12 cellular contexts compared by ENCODE assay signal in the genomic region with DNA sequence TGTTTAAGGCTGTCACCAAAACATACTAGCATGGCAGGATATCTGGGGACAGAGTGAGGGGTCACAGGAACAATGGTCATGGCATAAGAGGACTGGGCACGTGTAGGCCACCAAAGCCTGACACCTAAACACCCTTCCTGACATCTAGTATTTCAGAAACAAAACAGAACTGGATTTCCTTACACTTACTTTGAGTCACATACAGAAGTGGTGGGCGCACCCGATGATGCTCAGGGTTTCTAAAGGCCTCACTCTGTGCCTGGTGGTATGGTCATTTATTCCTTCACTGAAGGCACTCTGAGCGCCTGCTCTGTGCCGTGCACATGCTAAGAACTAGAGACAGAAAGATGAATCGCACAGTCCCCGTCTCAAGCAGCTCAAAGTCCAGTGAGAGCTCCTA. TPM values are rescaled to one million over a fixed set of nuclear protein-coding genes. Genes with fewer than 3 reads are reported as not detected.
DNase-seq lines count a peak whose midpoint lies in the region; ATAC-seq and TF ChIP-seq lines count a peak whose summit lies in the region.
"Had no signal": no experiment of that assay in that cellular context is flagged by ENCODE, and none has a peak within 500 bp of the region (broad histone marks: within the 10 kb centered on the region; RNA-seq: fewer than 3 reads in every experiment).

No MANE protein-coding gene starts in this region.

- H3K4me1 ChIP-seq in SK-N-SH (ENCODE audit: control insufficient read depth in 1 of 2, insufficient read depth in 2 of 2, low read depth in 1 of 2, low read length in 1 of 2), result peaks cover 0 to 14% of the 10 kb centered on the region in 2 experiments; a peak in 2 of 4 replicates
- H3K4me1 ChIP-seq in OCI-LY3 (ENCODE audit: low read length), result peaks cover 35% of the 10 kb centered on the region
- H3K4me1 ChIP-seq in skeletal muscle satellite cell (ENCODE audit: control insufficient read depth, insufficient read depth, low read length), result peaks cover 17% of the 10 kb centered on the region

- TF ChIP-seq EP300 in SK-N-SH (IDR thresholded peaks at IDR 0.05; ENCODE audit: borderline replicate concordance in 1 of 2, low read depth in 1 of 2, low read length in 1 of 2), result no peak

- H3K9me3 ChIP-seq in SK-N-SH (no peaks in the 10 kb centered on the region), OCI-LY3 (ENCODE audit: insufficient read depth, low read length) (no peaks in the 10 kb centered on the region), skeletal muscle satellite cell (replicated peaks; ENCODE audit: low read length) (no peaks in the 10 kb centered on the region)

- H3K9ac ChIP-seq in SK-N-SH (no peak overlapping the region), OCI-LY3 (ENCODE audit: low read length) (no peak overlapping the region), skeletal muscle satellite cell (ENCODE audit: low read depth, low read length) (no peak overlapping the region)

- ATAC-seq in SK-N-SH treated with all-trans-retinoic acid at 6 μM for 48 hours, result no peak

- POLR2A ChIA-PET in SK-N-SH (lab: Yijun Ruan, JAX), result no interaction called here

- TF ChIP-seq CTCF in SK-N-SH (IDR thresholded peaks at IDR 0.05) (no peak), OCI-LY3 (IDR thresholded peaks at IDR 0.05; ENCODE audit: low read depth, low read length) (no peak), coronary artery (IDR thresholded peaks at IDR 0.05) (no peak)

- TF ChIP-seq RAD21 in SK-N-SH (IDR thresholded peaks at IDR 0.05; ENCODE audit: low read length), result no peak

- H2AFZ ChIP-seq in SK-N-SH (ENCODE audit: low read depth), result no peak overlapping the region
- no peak overlapping the region for H2AFZ ChIP-seq in OCI-LY3 (ENCODE audit: low read depth, low read length)

- H3F3A ChIP-seq in SK-N-SH (replicated peaks; ENCODE audit: insufficient read depth), result no peaks in the 10 kb centered on the region

- WGBS in SK-N-SH (ENCODE audit: low lambda C conversion rate), result 94% methylated on average over 7 of the region's 7 CpGs

- H4K20me1 ChIP-seq in SK-N-SH (ENCODE audit: insufficient read depth) (peaks cover 3% of the 10 kb centered on the region), OCI-LY3 (ENCODE audit: insufficient read depth, low read length) (peaks cover 40% of the 10 kb centered on the region)

- CTCF ChIA-PET in SK-N-SH (lab: Yijun Ruan, JAX), result interaction anchor here (0.8 to 3.7 kb wide), 6 partner anchors 9 to 892 kb away, joined by 3 to 42 read pairs (median 3); a partner anchor contains a TSS

- no peaks in the 10 kb centered on the region for H3K9me2 ChIP-seq in SK-N-SH

- H3K4me3 ChIP-seq in SK-N-SH (ENCODE audit: low read depth in 2 of 2, low read length in 1 of 2) (no peak overlapping the region), OCI-LY3 (ENCODE audit: low read length) (no peak overlapping the region), coronary artery (peak overlapping the region; percentile 97), skeletal muscle satellite cell (ENCODE audit: low read length) (peak overlapping the region; percentile 94)

- no peaks in the 10 kb centered on the region for H3K36me3 ChIP-seq in SK-N-SH (replicated peaks in 1 of 2; ENCODE audit: control insufficient read depth in 1 of 2, insufficient read depth in 2 of 2, low read length in 1 of 2)
- H3K36me3 ChIP-seq in OCI-LY3 (replicated peaks; ENCODE audit: low read depth, low read length), result no peaks in the 10 kb centered on the region
- no peaks in the 10 kb centered on the region for H3K36me3 ChIP-seq in skeletal muscle satellite cell (ENCODE audit: insufficient read depth, low read length)

- H3K4me2 ChIP-seq in SK-N-SH (peak overlapping the region; percentile 93), OCI-LY3 (ENCODE audit: low read length) (peak overlapping the region; percentile 85; the same call in 1 of the 2 replicates), skeletal muscle satellite cell (ENCODE audit: low read length) (peak overlapping the region; percentile 93)

- no peaks in the 10 kb centered on the region for H3K27me3 ChIP-seq in SK-N-SH (ENCODE audit: insufficient read depth)
- no peaks in the 10 kb centered on the region for H3K27me3 ChIP-seq in OCI-LY3 (ENCODE audit: low read depth, low read length)
- no peaks in the 10 kb centered on the region for H3K27me3 ChIP-seq in skeletal muscle satellite cell (ENCODE audit: control insufficient read depth, insufficient read depth, low read length)

- H3K27ac ChIP-seq in SK-N-SH (ENCODE audit: low read depth in 2 of 2, low read length in 1 of 2), result no peak overlapping the region
- H3K27ac ChIP-seq in OCI-LY3 (ENCODE audit: low read length), result no peak overlapping the region
- no peak overlapping the region for H3K27ac ChIP-seq in coronary artery

- H3K79me2 ChIP-seq in SK-N-SH (ENCODE audit: insufficient read depth) (peaks cover 64% of the 10 kb centered on the region), OCI-LY3 (ENCODE audit: low read length) (peaks cover 57% of the 10 kb centered on the region)

- DNase-seq in SK-N-SH (no peak), coronary artery (ENCODE audit: low spot score) (no peak), SHP77 (lab: John Stamatoyannopoulos, UW) (no peak), NCI-H748 treated with DMSO at 0.1 percent for 48 hours (lab: John Stamatoyannopoulos, UW) (no peak), AG08396 (ENCODE audit: low spot score) (no peak)
- DNase-seq: ACHN; kidney glomerular epithelial cell; NCI-H1048; stimulated activated CD4-positive, alpha-beta T cell treated with anti-CD3 and anti-CD28 coated beads, Interleukin-4, amount 100 ng/mL, for 1 hour had no signal

TF ChIP-seq in SK-N-SH, 30 proteins besides CTCF, POLR2A, EP300 and RAD21 (continues in another document):
- no peak for TF ChIP-seq FOXM1 (IDR thresholded peaks at IDR 0.05; ENCODE audit: low read depth)
- no peak for TF ChIP-seq NRF1 (IDR thresholded peaks at IDR 0.05; ENCODE audit: low read depth, low read length)
- TF ChIP-seq RFX5 (IDR thresholded peaks at IDR 0.05; ENCODE audit: low read length), result no peak
- no peak for TF ChIP-seq ELF1 (IDR thresholded peaks at IDR 0.05)
- no peak for TF ChIP-seq GABPA (IDR thresholded peaks at IDR 0.05; ENCODE audit: low read depth)
- TF ChIP-seq RCOR1 (IDR thresholded peaks at IDR 0.05; ENCODE audit: low read length), result no peak
- TF ChIP-seq, protein P1, sequence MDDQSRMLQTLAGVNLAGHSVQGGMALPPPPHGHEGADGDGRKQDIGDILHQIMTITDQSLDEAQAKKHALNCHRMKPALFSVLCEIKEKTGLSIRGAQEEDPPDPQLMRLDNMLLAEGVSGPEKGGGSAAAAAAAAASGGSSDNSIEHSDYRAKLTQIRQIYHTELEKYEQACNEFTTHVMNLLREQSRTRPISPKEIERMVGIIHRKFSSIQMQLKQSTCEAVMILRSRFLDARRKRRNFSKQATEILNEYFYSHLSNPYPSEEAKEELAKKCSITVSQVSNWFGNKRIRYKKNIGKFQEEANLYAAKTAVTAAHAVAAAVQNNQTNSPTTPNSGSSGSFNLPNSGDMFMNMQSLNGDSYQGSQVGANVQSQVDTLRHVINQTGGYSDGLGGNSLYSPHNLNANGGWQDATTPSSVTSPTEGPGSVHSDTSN (IDR thresholded peaks at IDR 0.05), result no peak
- no peak for TF ChIP-seq FOSL2 (IDR thresholded peaks at IDR 0.05; ENCODE audit: borderline replicate concordance, low read depth)

TF ChIP-seq in SK-N-SH treated with all-trans-retinoic acid at 6 μM for 48 hours, 23 proteins besides CTCF, POLR2A, EP300 and RAD21 (continues in another document):
- TF ChIP-seq ZNF70 (CRISPR knock-in tag; IDR thresholded peaks at IDR 0.05) (no peak), BACH2 (CRISPR knock-in tag; IDR thresholded peaks at IDR 0.05; ENCODE audit: borderline replicate concordance) (no peak), SNAI2 (CRISPR knock-in tag; IDR thresholded peaks at IDR 0.05) (no peak), RARB (CRISPR knock-in tag; IDR thresholded peaks at IDR 0.05) (no peak), ZC3H10 (CRISPR knock-in tag; IDR thresholded peaks at IDR 0.05) (no peak), ZFP3 (CRISPR knock-in tag; IDR thresholded peaks at IDR 0.05) (no peak), ISL1 (CRISPR knock-in tag; IDR thresholded peaks at IDR 0.05) (no peak)
- TF ChIP-seq, protein P2, sequence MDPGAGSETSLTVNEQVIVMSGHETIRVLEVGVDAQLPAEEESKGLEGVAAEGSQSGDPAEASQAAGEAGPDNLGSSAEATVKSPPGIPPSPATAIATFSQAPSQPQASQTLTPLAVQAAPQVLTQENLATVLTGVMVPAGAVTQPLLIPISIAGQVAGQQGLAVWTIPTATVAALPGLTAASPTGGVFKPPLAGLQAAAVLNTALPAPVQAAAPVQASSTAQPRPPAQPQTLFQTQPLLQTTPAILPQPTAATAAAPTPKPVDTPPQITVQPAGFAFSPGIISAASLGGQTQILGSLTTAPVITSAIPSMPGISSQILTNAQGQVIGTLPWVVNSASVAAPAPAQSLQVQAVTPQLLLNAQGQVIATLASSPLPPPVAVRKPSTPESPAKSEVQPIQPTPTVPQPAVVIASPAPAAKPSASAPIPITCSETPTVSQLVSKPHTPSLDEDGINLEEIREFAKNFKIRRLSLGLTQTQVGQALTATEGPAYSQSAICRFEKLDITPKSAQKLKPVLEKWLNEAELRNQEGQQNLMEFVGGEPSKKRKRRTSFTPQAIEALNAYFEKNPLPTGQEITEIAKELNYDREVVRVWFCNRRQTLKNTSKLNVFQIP (CRISPR knock-in tag; IDR thresholded peaks at IDR 0.05; ENCODE audit: borderline replicate concordance, low read depth), result no peak

RNA-seq across cellular contexts. Expression of a gene that starts 2.0 kb away (rescaled TPM):
- polyA plus RNA-seq in SK-N-SH (2012; rRNA removed), result 5.7 and 7.4 TPM in 2 replicates
- polyA plus RNA-seq in SK-N-SH (2012; cell fraction: cytosol; rRNA removed), result 6.8 and 7.7 TPM in 2 replicates
- polyA plus RNA-seq in SK-N-SH (2012; cell fraction: nucleus; rRNA removed), result 6.9 and 9.0 TPM in 2 replicates
- 15.9 and 16.0 TPM in 2 replicates for total RNA-seq in skeletal muscle satellite cell (2012; rRNA removed)

RNA-seq across cellular contexts. Expression of a gene that starts 48.4 kb away (rescaled TPM):
- polyA plus RNA-seq in SK-N-SH (2012; rRNA removed), result 10.9 and 14.8 TPM in 2 replicates
- polyA plus RNA-seq in SK-N-SH (2012; cell fraction: cytosol; rRNA removed), result 14.1 and 14.4 TPM in 2 replicates
- polyA plus RNA-seq in SK-N-SH (2012; cell fraction: nucleus; rRNA removed), result 8.5 and 17.0 TPM in 2 replicates
- 29.4 and 33.6 TPM in 2 replicates for total RNA-seq in skeletal muscle satellite cell (2012; rRNA removed)

Comparison
In these comparisons a context has a peak if more than half of its experiments do, and no peak if none do; other contexts are left out.
1. H3K4me3 ChIP-seq: peak in coronary artery (single experiment) and skeletal muscle satellite cell (single experiment); none in SK-N-SH (0 of 2) and OCI-LY3 (single experiment).
2. Peak in every context shown above with its lines, with median percentiles within 50 percentile points of each other: H3K4me2 ChIP-seq.